In the genomic region with DNA sequence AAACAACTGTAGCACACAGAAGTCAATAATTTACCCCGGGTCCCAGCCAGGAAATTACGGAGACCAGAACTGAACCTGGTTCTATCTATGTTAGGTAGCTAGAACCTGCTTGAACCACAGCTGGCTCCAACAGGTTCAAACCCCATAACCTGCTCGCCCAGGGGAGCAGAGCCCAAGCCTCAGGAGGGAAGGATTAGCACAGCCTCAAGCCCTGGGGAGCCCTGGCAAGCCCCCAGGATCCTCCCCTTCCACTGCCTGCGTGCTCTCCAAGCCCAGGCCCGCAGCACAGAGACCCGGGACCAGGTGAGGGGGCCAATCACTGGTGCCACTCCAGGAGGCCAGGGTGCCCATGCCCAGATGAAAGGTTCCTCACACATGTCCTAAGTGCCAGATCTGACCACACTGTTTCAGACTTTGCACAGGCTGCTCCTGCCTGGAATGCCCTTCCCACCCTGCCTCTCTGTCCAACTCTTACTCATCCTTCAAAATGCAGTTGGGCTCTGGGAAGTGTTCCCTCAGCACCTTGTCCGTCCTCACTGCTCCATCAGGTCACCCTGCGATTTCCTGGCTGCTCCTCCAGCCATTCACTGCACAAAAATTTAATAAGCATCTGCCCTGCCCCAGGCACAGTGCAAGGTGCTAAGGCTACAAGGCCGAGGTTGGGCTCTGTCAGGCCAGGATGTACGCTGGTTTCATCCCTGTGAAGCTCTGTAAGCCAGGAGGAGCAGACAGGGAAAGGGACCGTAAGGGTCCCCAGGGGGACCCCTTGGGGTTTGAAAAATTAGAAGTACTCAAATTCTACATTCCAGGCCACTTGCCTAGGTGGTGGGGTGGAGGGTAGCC, we compare ENCODE assay signal across 1 cellular context.
TF ChIP-seq lines count a peak whose summit lies in the region.

No MANE protein-coding gene starts in this region.

TF ChIP-seq in WTC11, 78 proteins besides CTCF, POLR2A, EP300 and RAD21 (continued from another document):
- TF ChIP-seq, protein P1, sequence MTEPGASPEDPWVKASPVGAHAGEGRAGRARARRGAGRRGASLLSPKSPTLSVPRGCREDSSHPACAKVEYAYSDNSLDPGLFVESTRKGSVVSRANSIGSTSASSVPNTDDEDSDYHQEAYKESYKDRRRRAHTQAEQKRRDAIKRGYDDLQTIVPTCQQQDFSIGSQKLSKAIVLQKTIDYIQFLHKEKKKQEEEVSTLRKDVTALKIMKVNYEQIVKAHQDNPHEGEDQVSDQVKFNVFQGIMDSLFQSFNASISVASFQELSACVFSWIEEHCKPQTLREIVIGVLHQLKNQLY (CRISPR knock-in tag; IDR thresholded peaks at IDR 0.05), result no peak
- no peak for TF ChIP-seq ZNF423 (CRISPR knock-in tag; IDR thresholded peaks at IDR 0.05)
- TF ChIP-seq, protein P2, sequence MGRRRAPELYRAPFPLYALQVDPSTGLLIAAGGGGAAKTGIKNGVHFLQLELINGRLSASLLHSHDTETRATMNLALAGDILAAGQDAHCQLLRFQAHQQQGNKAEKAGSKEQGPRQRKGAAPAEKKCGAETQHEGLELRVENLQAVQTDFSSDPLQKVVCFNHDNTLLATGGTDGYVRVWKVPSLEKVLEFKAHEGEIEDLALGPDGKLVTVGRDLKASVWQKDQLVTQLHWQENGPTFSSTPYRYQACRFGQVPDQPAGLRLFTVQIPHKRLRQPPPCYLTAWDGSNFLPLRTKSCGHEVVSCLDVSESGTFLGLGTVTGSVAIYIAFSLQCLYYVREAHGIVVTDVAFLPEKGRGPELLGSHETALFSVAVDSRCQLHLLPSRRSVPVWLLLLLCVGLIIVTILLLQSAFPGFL (CRISPR knock-in tag; IDR thresholded peaks at IDR 0.05; ENCODE audit: borderline replicate concordance), result no peak
- TF ChIP-seq, protein P3, sequence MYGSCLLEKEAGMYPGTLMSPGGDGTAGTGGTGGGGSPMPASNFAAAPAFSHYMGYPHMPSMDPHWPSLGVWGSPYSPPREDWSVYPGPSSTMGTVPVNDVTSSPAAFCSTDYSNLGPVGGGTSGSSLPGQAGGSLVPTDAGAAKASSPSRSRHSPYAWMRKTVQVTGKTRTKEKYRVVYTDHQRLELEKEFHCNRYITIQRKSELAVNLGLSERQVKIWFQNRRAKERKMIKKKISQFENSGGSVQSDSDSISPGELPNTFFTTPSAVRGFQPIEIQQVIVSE (CRISPR knock-in tag; IDR thresholded peaks at IDR 0.05; ENCODE audit: borderline replicate concordance), result no peak
- no peak for TF ChIP-seq ZNF416 (CRISPR knock-in tag; IDR thresholded peaks at IDR 0.05)
